ENCODE assay signal across 1 cellular context in the genomic region with DNA sequence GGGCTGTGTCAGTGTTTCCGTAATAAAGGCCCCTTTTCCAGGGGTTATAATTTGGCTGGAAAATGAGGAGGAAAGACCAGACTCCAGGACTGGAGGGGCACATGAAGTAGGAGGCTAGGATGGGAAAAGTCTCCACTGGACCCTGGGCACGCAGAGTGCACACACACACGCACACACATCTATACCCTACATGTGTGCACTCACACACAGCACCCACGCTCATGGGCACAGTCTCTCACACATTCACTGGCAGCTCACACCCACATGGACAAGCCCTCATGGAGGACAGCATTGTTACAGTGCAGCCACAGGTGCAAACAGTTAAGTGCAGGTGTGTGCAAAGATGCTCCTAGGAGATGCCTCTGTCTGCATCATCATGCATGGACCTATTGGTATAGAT.
TF ChIP-seq lines count a peak whose summit lies in the region.

No MANE protein-coding gene starts in this region.

TF ChIP-seq in GM12878, 131 proteins besides CTCF, POLR2A, EP300 and RAD21:
- TF ChIP-seq, protein P1, sequence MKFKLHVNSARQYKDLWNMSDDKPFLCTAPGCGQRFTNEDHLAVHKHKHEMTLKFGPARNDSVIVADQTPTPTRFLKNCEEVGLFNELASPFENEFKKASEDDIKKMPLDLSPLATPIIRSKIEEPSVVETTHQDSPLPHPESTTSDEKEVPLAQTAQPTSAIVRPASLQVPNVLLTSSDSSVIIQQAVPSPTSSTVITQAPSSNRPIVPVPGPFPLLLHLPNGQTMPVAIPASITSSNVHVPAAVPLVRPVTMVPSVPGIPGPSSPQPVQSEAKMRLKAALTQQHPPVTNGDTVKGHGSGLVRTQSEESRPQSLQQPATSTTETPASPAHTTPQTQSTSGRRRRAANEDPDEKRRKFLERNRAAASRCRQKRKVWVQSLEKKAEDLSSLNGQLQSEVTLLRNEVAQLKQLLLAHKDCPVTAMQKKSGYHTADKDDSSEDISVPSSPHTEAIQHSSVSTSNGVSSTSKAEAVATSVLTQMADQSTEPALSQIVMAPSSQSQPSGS (IDR thresholded peaks at IDR 0.05; ENCODE audit: low read length) = no peak
- TF ChIP-seq NR2F1 (conservative IDR thresholded peaks at IDR 0.05) (no peak), TARDBP (IDR thresholded peaks at IDR 0.05; ENCODE audit: borderline replicate concordance) (no peak), CREB1 (IDR thresholded peaks at IDR 0.05; ENCODE audit: low read depth) (no peak), POLR2AphosphoS5 (IDR thresholded peaks at IDR 0.05; ENCODE audit: low read length) (peak; percentile 75; the same call in 1 of the 2 replicates), JUNB (IDR thresholded peaks at IDR 0.05) (no peak), KDM1A (IDR thresholded peaks at IDR 0.05; ENCODE audit: borderline replicate concordance) (no peak)
